9 cellular contexts compared by ENCODE assay signal in the genomic region with DNA sequence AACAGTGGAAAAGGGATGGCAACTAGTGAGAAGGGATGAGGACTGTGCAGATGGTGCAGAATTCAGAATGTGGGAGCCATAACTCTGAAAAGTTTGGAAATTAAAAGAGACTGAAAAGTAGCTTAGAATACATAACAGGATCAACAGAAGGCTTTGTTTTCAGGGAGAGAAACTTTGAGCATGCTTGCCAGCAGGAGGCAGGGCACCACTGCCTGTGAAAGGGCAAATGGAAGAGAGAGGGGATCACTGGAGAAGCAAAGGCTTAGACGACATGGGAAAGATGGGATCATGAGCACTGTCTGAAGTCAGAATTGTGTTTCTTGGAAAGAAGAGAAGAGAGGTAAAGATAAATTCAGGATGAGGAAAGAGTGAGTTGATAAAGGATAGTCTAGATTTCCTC.
DNase-seq lines count a peak whose midpoint lies in the region; ATAC-seq and TF ChIP-seq lines count a peak whose summit lies in the region.
"Had no signal": no experiment of that assay in that cellular context is flagged by ENCODE, and none has a peak within 500 bp of the region (broad histone marks: within the 10 kb centered on the region; RNA-seq: fewer than 3 reads in every experiment).

No MANE protein-coding gene starts in this region.

- DNase-seq in GM10266 (ENCODE audit: extremely low spot score) (no peak), OCI-M1 (lab: John Stamatoyannopoulos, UW) (peak; percentile 48), fibroblast of the aortic adventitia (ENCODE audit: low read depth) (peak; percentile 72), retinal pigment epithelial cell (ENCODE audit: low read depth) (no peak), COR-L47 (lab: John Stamatoyannopoulos, UW) (no peak), kidney glomerular epithelial cell (lab: John Stamatoyannopoulos, UW) (no peak)
- no peak for DNase-seq in activated naive CD4-positive, alpha-beta T cell treated with anti-CD3 and anti-CD28 coated beads, Interleukin-2, amount 50 U/mL, for 16 hours
- DNase-seq: NCI-H187 had no signal

- TF ChIP-seq CTCF in GM10266 (IDR thresholded peaks at IDR 0.05; ENCODE audit: control insufficient read depth, insufficient read depth, low read depth, missing control alignments) = peak; percentile 18
- TF ChIP-seq CTCF in fibroblast of the aortic adventitia (IDR thresholded peaks at IDR 0.05; ENCODE audit: insufficient read depth, low read length) = peak; percentile 76
- TF ChIP-seq CTCF in retinal pigment epithelial cell (conservative IDR thresholded peaks at IDR 0.05; ENCODE audit: low read depth, low read length) = peak; percentile 90

- H3K4me3 ChIP-seq in fibroblast of the aortic adventitia (ENCODE audit: low read depth, low read length) = no peak overlapping the region
- no peak overlapping the region for H3K4me3 ChIP-seq in retinal pigment epithelial cell (ENCODE audit: low read length)

- ATAC-seq in GM19452 (IDR thresholded peaks at IDR 0.05; ENCODE audit: unreplicated experiment) = no peak

Comparison
In these comparisons a context has a peak if more than half of its experiments do, and no peak if none do; other contexts are left out.
1. DNase-seq: peak in OCI-M1 (single experiment) and fibroblast of the aortic adventitia (single experiment); none in GM10266 (single experiment), retinal pigment epithelial cell (single experiment), COR-L47 (single experiment), activated naive CD4-positive, alpha-beta T cell treated with anti-CD3 and anti-CD28 coated beads, Interleukin-2, amount 50 U/mL, for 16 hours (single experiment) and kidney glomerular epithelial cell (single experiment).
2. CTCF ChIP-seq: peak in every context shown above with its lines; median percentile 90 in retinal pigment epithelial cell; 76 in fibroblast of the aortic adventitia; 18 in GM10266.